ENCODE assay signal across 13 cellular contexts in genomic region chr10:43284341-43284910, GRCh38. TPM values are rescaled to one million over a fixed set of nuclear protein-coding genes. Genes with fewer than 3 reads are reported as not detected.
DNase-seq lines count a peak whose midpoint lies in the region; ATAC-seq and TF ChIP-seq lines count a peak whose summit lies in the region.
"Had no signal": no experiment of that assay in that cellular context is flagged by ENCODE, and none has a peak within 500 bp of the region (broad histone marks: within the 10 kb centered on the region; RNA-seq: fewer than 3 reads in every experiment).

No MANE protein-coding gene starts in this region.

- H3K27me3 ChIP-seq in endodermal cell (ENCODE audit: control insufficient read depth, insufficient read depth, low read length, poor library complexity, severe bottlenecking) (peaks cover 29% of the 10 kb centered on the region), osteoblast (ENCODE audit: insufficient read depth, low read length) (peaks cover under 1% of the 10 kb centered on the region)

- H3K9me3 Mint-ChIP-seq in activated CD4-positive, alpha-beta T cell treated with anti-CD3 and anti-CD28 coated beads for 36 hours (ENCODE audit: low read depth), result no peaks in the 10 kb centered on the region
- no peaks in the 10 kb centered on the region for H3K9me3 Mint-ChIP-seq in endodermal cell

- H2AFZ ChIP-seq in osteoblast (ENCODE audit: low read length), result no peak overlapping the region

- no peaks in the 10 kb centered on the region for H3K79me2 ChIP-seq in osteoblast (ENCODE audit: insufficient read depth, low read length)

- H3K4me2 ChIP-seq in osteoblast (ENCODE audit: insufficient read depth, low read length), result no peak overlapping the region

- peaks cover under 1% of the 10 kb centered on the region for H3K27me3 Mint-ChIP-seq in activated CD4-positive, alpha-beta T cell treated with anti-CD3 and anti-CD28 coated beads for 36 hours
- peaks cover 17% of the 10 kb centered on the region for H3K27me3 Mint-ChIP-seq in endodermal cell (ENCODE audit: insufficient read depth)

- no peaks in the 10 kb centered on the region for H3K36me3 Mint-ChIP-seq in activated CD4-positive, alpha-beta T cell treated with anti-CD3 and anti-CD28 coated beads for 36 hours (ENCODE audit: low read depth)
- no peaks in the 10 kb centered on the region for H3K36me3 Mint-ChIP-seq in endodermal cell (ENCODE audit: low read depth)

- H4K20me1 ChIP-seq in osteoblast (ENCODE audit: insufficient read depth, low read length), result no peaks in the 10 kb centered on the region

- H3K27ac ChIP-seq in endodermal cell (ENCODE audit: low read depth, low read length) (no peak overlapping the region), osteoblast (ENCODE audit: low read depth, low read length) (no peak overlapping the region)
- H3K27ac ChIP-seq: dorsolateral prefrontal cortex, SK-N-MC had no signal

- no peak overlapping the region for H3K4me3 Mint-ChIP-seq in activated CD4-positive, alpha-beta T cell treated with anti-CD3 and anti-CD28 coated beads for 36 hours
- H3K4me3 Mint-ChIP-seq in endodermal cell, result no peak overlapping the region

- CTCF ChIA-PET in activated CD4-positive, alpha-beta T cell treated with anti-CD3 and anti-CD28 coated beads for 36 hours (lab: Charles Lee), result no interaction called here

- H3K9ac ChIP-seq in endodermal cell (ENCODE audit: extremely low read depth, low read length, poor library complexity, severe bottlenecking), result no peak overlapping the region

- H3K4me1 ChIP-seq in endodermal cell (ENCODE audit: control insufficient read depth, insufficient read depth, low read length) (no peaks in the 10 kb centered on the region), osteoblast (ENCODE audit: insufficient read depth, low read length) (no peaks in the 10 kb centered on the region)

- TF ChIP-seq CTCF in endodermal cell (conservative IDR thresholded peaks at IDR 0.05) (no peak), osteoblast (IDR thresholded peaks at IDR 0.05; ENCODE audit: extremely low read depth, low read depth, low read length) (no peak), omental fat pad (IDR thresholded peaks at IDR 0.05) (no peak)

- WGBS in endodermal cell (ENCODE audit: insufficient coverage in 1 of 2, insufficient read length in 1 of 2), 2 experiments, result 44% methylated on average over 3 of the region's 3 CpGs; no CpG with 5 or more reads in 1 of the 2 experiments

- POLR2A ChIA-PET in activated CD4-positive, alpha-beta T cell treated with anti-CD3 and anti-CD28 coated beads for 36 hours (lab: Charles Lee), result no interaction called here

- H3K4me3 ChIP-seq in endodermal cell (ENCODE audit: low read length) (no peak overlapping the region), osteoblast (ENCODE audit: insufficient read depth, low read length) (no peak overlapping the region)
- H3K4me3 ChIP-seq: dorsolateral prefrontal cortex, SK-N-MC had no signal

- H3K27ac Mint-ChIP-seq in activated CD4-positive, alpha-beta T cell treated with anti-CD3 and anti-CD28 coated beads for 36 hours, result no peak overlapping the region
- H3K27ac Mint-ChIP-seq in endodermal cell, result no peak overlapping the region

- peak; percentile 47 for DNase-seq in activated CD4-positive, alpha-beta T cell treated with anti-CD3 and anti-CD28 coated beads for 36 hours
- DNase-seq in activated CD4-positive, alpha-beta T cell treated with anti-CD3 and anti-CD28 coated beads for 1 hour, result no peak
- DNase-seq in endodermal cell, result peak; percentile 92
- peak; percentile 45 for DNase-seq in osteoblast (ENCODE audit: insufficient read length, low spot score, missing footprints)
- DNase-seq in activated T-cell treated with anti-CD3 and anti-CD28 coated beads for 4 hours, result no peak
- no peak for DNase-seq in stimulated activated CD4-positive, alpha-beta T cell treated with anti-CD3 and anti-CD28 coated beads, Interleukin-4, amount 100 ng/mL, for 4 hours
- no peak for DNase-seq in omental fat pad (ENCODE audit: low spot score)
- DNase-seq: activated CD4-positive, alpha-beta T cell treated with anti-CD3 and anti-CD28 coated beads, Interleukin-2, amount 50 U/mL, for 4 hours; dorsolateral prefrontal cortex; glutamatergic neuron; NCI-H1436 had no signal

- ATAC-seq in activated CD4-positive, alpha-beta T cell treated with anti-CD3 and anti-CD28 coated beads for 36 hours, result peak; percentile 35
- no peak for ATAC-seq in omental fat pad (ENCODE audit: low FRiP score)

- intact Hi-C loops in activated CD4-positive, alpha-beta T cell treated with anti-CD3 and anti-CD28 coated beads for 36 hours (cut with DNase I, micrococcal nuclease), result loop anchor here in 1 of 2 experiments (10.0 kb wide), 1 partner anchor 150 kb away; the partner anchor contains the start of gene CSGALNACT2

- H3K36me3 ChIP-seq in endodermal cell (ENCODE audit: control insufficient read depth, insufficient read depth, low read length) (no peaks in the 10 kb centered on the region), osteoblast (ENCODE audit: insufficient read depth, low read length) (no peaks in the 10 kb centered on the region)

- peaks cover 24% of the 10 kb centered on the region for H3K4me1 Mint-ChIP-seq in activated CD4-positive, alpha-beta T cell treated with anti-CD3 and anti-CD28 coated beads for 36 hours
- H3K4me1 Mint-ChIP-seq in endodermal cell, result peaks cover 7% of the 10 kb centered on the region

- H3K9me3 ChIP-seq in endodermal cell (ENCODE audit: control insufficient read depth, low read length) (no peaks in the 10 kb centered on the region), osteoblast (ENCODE audit: low read depth, low read length) (no peaks in the 10 kb centered on the region)

TF ChIP-seq in PFSK-1, 5 proteins besides CTCF, POLR2A, EP300 and RAD21:
- TF ChIP-seq REST (IDR thresholded peaks at IDR 0.05; ENCODE audit: insufficient read depth in 1 of 2, low read depth in 2 of 2, low read length in 2 of 2), result peak; percentile 86 to 95
- no peak for TF ChIP-seq TAF1 (IDR thresholded peaks at IDR 0.05; ENCODE audit: borderline replicate concordance, insufficient read depth, low read length)

RNA-seq across cellular contexts. Expression of gene RASGEF1A, which starts 17.6 kb away (rescaled TPM):
- under 1 TPM; 0.44 to 0.64 TPM for total RNA-seq in activated CD4-positive, alpha-beta T cell treated with anti-CD3 and anti-CD28 coated beads for 36 hours
- not detected for polyA plus RNA-seq in PFSK-1 (2012; ENCODE audit: insufficient read length, low read depth)
- total RNA-seq in endodermal cell, result 10 to 100 TPM in 1 of 2 donors, 1 to 10 TPM in 1; 8.1 to 13.4 TPM
- 5.3 TPM for polyA plus RNA-seq in endodermal cell (2013, experiment 1 of 2)
- 4.2 TPM for polyA plus RNA-seq in endodermal cell (2013, experiment 2 of 2)
- total RNA-seq in osteoblast, result 1.1 TPM in 1 of 2 replicates, not detected in the other
- 1 to 10 TPM in 2 of 4 donors, under 1 TPM in 2; 0.28 to 2.8 (median 0.92) TPM for total RNA-seq in omental fat pad

Comparison
In these comparisons a context has a peak if more than half of its experiments do, and no peak if none do; other contexts are left out.
1. DNase-seq: peak in activated CD4-positive, alpha-beta T cell treated with anti-CD3 and anti-CD28 coated beads for 36 hours (single experiment), endodermal cell (single experiment) and osteoblast (single experiment); none in activated CD4-positive, alpha-beta T cell treated with anti-CD3 and anti-CD28 coated beads for 1 hour (single experiment), activated T-cell treated with anti-CD3 and anti-CD28 coated beads for 4 hours (single experiment), stimulated activated CD4-positive, alpha-beta T cell treated with anti-CD3 and anti-CD28 coated beads, Interleukin-4, amount 100 ng/mL, for 4 hours (0 of 2) and omental fat pad (single experiment).